Comparison of ENCODE assay signal across 8 cellular contexts in the genomic region with DNA sequence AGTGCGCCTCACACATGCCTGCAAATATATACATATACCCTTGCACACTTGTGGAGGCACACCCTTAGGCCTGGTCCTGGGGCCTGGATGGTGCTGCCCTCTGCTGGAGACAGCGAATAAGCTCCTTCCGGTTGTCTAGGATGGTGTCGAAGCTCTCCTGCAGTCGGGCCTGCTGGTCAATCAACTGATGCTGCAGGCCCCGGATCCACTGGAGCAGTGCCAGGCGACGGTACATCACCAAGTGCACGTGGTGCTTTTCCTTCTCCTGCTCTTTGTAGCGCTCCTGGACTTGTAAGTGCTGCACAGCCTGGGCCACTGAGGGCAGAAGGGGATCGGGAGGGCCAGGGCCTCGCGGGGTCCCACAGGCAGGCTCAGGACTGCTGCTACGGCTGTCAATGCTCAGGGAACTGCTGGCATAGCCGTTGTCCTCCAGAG. TPM values are rescaled to one million over a fixed set of nuclear protein-coding genes. Genes with fewer than 3 reads are reported as not detected.
A peak's percentile ranks its signal among the peaks of the same experiment; 100 is the strongest.
DNase-seq lines count a peak whose midpoint lies in the region; ATAC-seq and TF ChIP-seq lines count a peak whose summit lies in the region.

No MANE protein-coding gene starts in this region.

- RAD21 ChIA-PET in HCT116 (lab: Charles Lee; ENCODE audit: low non-redundant PET in 1 of 2, low total read pairs in 2 of 2, uncharacterized antibody in 2 of 2, unreplicated experiment in 2 of 2) = interaction anchor here (0.5 to 1.3 kb wide), 4 partner anchors 147 to 371 kb away, joined by 3 to 5 read pairs (median 4); no protein-coding TSS in a partner anchor

- H3K4me1 Mint-ChIP-seq in Calu3 (ENCODE audit: low read depth, unreplicated experiment) = peaks cover 24% of the 10 kb centered on the region

- no peaks in the 10 kb centered on the region for H3K27me3 Mint-ChIP-seq in Calu3 (ENCODE audit: unreplicated experiment)

- no peak overlapping the region for H3K4me3 Mint-ChIP-seq in Calu3 (ENCODE audit: low read depth, unreplicated experiment)

- no peaks in the 10 kb centered on the region for H3K9me3 Mint-ChIP-seq in Calu3 (ENCODE audit: low read depth, unreplicated experiment)

- CTCF ChIA-PET in Calu3 (lab: Charles Lee) = interaction anchor here (0.6 to 2.2 kb wide), 16 partner anchors 8 to 265 kb away, joined by 3 to 32 read pairs (median 6); a partner anchor contains a TSS
- CTCF ChIA-PET in HCT116 (lab: Charles Lee) = interaction anchor here (0.6 to 5.5 kb wide), 23 partner anchors 11 to 277 kb away, joined by 3 to 49 read pairs (median 6); a partner anchor contains a TSS

- H3K9ac ChIP-seq in HCT116 (ENCODE audit: low read length) = 0 out of 2 replicates have a peak overlapping the region, but pooled peaks have one; percentile 5

- BruUV-seq in Calu3 (replicated peaks; lab: Mats Ljungman, UMichigan) = no TSS peak
- no TSS peak for BruUV-seq in HCT116 (replicated peaks; lab: Mats Ljungman, UMichigan)

- peaks cover 41% of the 10 kb centered on the region for H3K79me2 ChIP-seq in HCT116 (ENCODE audit: insufficient read depth, low read length)

- H3K4me1 ChIP-seq in HCT116 (ENCODE audit: control insufficient read depth in 1 of 2, insufficient read depth in 2 of 2, low read length in 2 of 2) = peaks cover 11 to 25% of the 10 kb centered on the region in 2 experiments

- DNase-seq in Calu3 (peak; percentile 79), HCT116 (ENCODE audit: low read depth, low spot score) (peak; percentile 72), NCI-H2227 treated with DMSO at 0.1 percent for 48 hours (lab: John Stamatoyannopoulos, UW) (peak; percentile 58), cardiac fibroblast (ENCODE audit: low read depth in 2 of 2) (peak; percentile 78 to 82), left colon (peak; percentile 68 to 86)
- peak; percentile 56 to 60 (median 58) for DNase-seq in activated CD4-positive, CD25-positive, alpha-beta regulatory T cell (lab: John Stamatoyannopoulos, UW)
- DNase-seq in stimulated activated CD4-positive, alpha-beta T cell treated with anti-CD3 and anti-CD28 coated beads, Interleukin-4, amount 100 ng/mL, for 24 hours = peak; percentile 80

- no peak overlapping the region; the same call in 1 of the 2 replicates for H3K27ac ChIP-seq in HCT116 (ENCODE audit: low read depth, low read length)

- intact Hi-C loops in Calu3 (cut with micrococcal nuclease; ENCODE audit: unreplicated experiment) = loop anchor here (5.0 kb wide), 2 partner anchors 73 to 263 kb away; a partner anchor contains a TSS
- intact Hi-C loops in HCT116 (cut with micrococcal nuclease) = loop anchor here (1.0 to 5.0 kb wide), 2 partner anchors 57 to 74 kb away; a partner anchor contains a TSS
- intact Hi-C loops in left colon (cut with DNase I, micrococcal nuclease) = loop anchor here (10.0 kb wide), 2 partner anchors 71 to 151 kb away; a partner anchor contains a TSS

- peaks cover 23% of the 10 kb centered on the region for H3K36me3 Mint-ChIP-seq in Calu3 (ENCODE audit: insufficient read depth, unreplicated experiment)

- no peaks in the 10 kb centered on the region for H3K9me2 ChIP-seq in HCT116 (ENCODE audit: insufficient read depth)

- H2AFZ ChIP-seq in HCT116 (ENCODE audit: low read depth, low read length, poor library complexity, severe bottlenecking) = no peak overlapping the region

- TF ChIP-seq CTCF in Calu3 (IDR thresholded peaks at IDR 0.05; ENCODE audit: unreplicated experiment) (peak; percentile 65), HCT116 (IDR thresholded peaks at IDR 0.05 in 2 of 3, conservative IDR thresholded peaks at IDR 0.05 in 1 of 3; ENCODE audit: borderline replicate concordance in 1 of 3, insufficient read depth in 1 of 3, low read depth in 2 of 3, low read length in 2 of 3) (peak; percentile 71 to 93 (median 89)), cardiac fibroblast (IDR thresholded peaks at IDR 0.05; ENCODE audit: low read depth, low read length) (peak; percentile 87)

- H3K4me2 ChIP-seq in HCT116 (ENCODE audit: low read length) = peak overlapping the region; percentile 8; the same call in 1 of the 2 replicates

- H3K27ac Mint-ChIP-seq in Calu3 (ENCODE audit: unreplicated experiment) = no peak overlapping the region

- H3K9me3 ChIP-seq in HCT116 (ENCODE audit: control insufficient read depth in 1 of 2, insufficient read depth in 1 of 2, low read depth in 1 of 2, low read length in 2 of 2) = no peaks in the 10 kb centered on the region

- peaks cover 11 to 18% of the 10 kb centered on the region in 2 experiments; a peak in 3 of 4 replicates for H3K36me3 ChIP-seq in HCT116 (ENCODE audit: control insufficient read depth in 1 of 2, insufficient read depth in 2 of 2, low read length in 2 of 2)

- no peak for TF ChIP-seq POLR2A in HCT116 (IDR thresholded peaks at IDR 0.05; ENCODE audit: borderline replicate concordance, extremely low read depth, insufficient read depth, insufficient read length)

- peak; percentile 69 for ATAC-seq in HCT116
- ATAC-seq in left colon = peak; percentile 85
- ATAC-seq in HG03521 (IDR thresholded peaks at IDR 0.05; ENCODE audit: unreplicated experiment) = no peak

- no peaks in the 10 kb centered on the region for H3K27me3 ChIP-seq in HCT116 (ENCODE audit: insufficient read depth, low read length)

- H4K20me1 ChIP-seq in HCT116 (ENCODE audit: insufficient read depth) = no peaks in the 10 kb centered on the region

- TF ChIP-seq RAD21 in HCT116 (IDR thresholded peaks at IDR 0.05; ENCODE audit: low read depth) = peak; percentile 84

- POLR2A ChIA-PET in HCT116 (lab: Charles Lee) = interaction anchor here (0.7 to 1.6 kb wide), 7 partner anchors 9 to 158 kb away, joined by 3 to 4 read pairs (median 3); a partner anchor contains a TSS

- H3K4me3 ChIP-seq in HCT116 (replicated peaks in 1 of 2; ENCODE audit: low read depth in 1 of 2, low read length in 2 of 2) (no peak overlapping the region), cardiac fibroblast (replicated peaks in 1 of 2; ENCODE audit: low read depth in 2 of 2, low read length in 2 of 2) (no peak overlapping the region)

TF ChIP-seq in HCT116, 20 proteins besides CTCF, POLR2A, EP300 and RAD21:
- TF ChIP-seq EZH2phosphoT487 (IDR thresholded peaks at IDR 0.05; ENCODE audit: borderline replicate concordance) (no peak), SIN3A (IDR thresholded peaks at IDR 0.05; ENCODE audit: low read depth) (no peak), POLR2AphosphoS5 (IDR thresholded peaks at IDR 0.05; ENCODE audit: low read depth, low read length) (0 out of 2 replicates have a peak, but pooled peaks have one; percentile 16)
- TF ChIP-seq, protein P1, sequence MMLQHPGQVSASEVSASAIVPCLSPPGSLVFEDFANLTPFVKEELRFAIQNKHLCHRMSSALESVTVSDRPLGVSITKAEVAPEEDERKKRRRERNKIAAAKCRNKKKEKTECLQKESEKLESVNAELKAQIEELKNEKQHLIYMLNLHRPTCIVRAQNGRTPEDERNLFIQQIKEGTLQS (IDR thresholded peaks at IDR 0.05) = no peak
TF ChIP-seq in HCT116: peak in this region for 1.

RNA-seq across cellular contexts. Expression of a gene that starts 3.1 kb away (rescaled TPM):
- 11.5 and 12.0 TPM in 2 replicates for total RNA-seq in Calu3 (2022)
- total RNA-seq in HCT116 (2021; ENCODE audit: unreplicated experiment) = 13.9 TPM
- 8.4 and 10.3 TPM in 2 replicates for polyA plus RNA-seq in HCT116 (2012)
- total RNA-seq in left colon = 1 to 10 TPM; 1.9 to 3.1 TPM

RNA-seq across cellular contexts. Expression of a gene that starts 54.2 kb away (rescaled TPM):
- total RNA-seq in Calu3 (2022) = 30.3 and 30.4 TPM in 2 replicates
- 35.2 TPM for total RNA-seq in HCT116 (2021; ENCODE audit: unreplicated experiment)
- 7.3 and 10.9 TPM in 2 replicates for polyA plus RNA-seq in HCT116 (2012)
- 1 to 10 TPM; 1.9 to 4.3 TPM for total RNA-seq in left colon
